ENCODE assay signal across 3 cellular contexts in the genomic region with DNA sequence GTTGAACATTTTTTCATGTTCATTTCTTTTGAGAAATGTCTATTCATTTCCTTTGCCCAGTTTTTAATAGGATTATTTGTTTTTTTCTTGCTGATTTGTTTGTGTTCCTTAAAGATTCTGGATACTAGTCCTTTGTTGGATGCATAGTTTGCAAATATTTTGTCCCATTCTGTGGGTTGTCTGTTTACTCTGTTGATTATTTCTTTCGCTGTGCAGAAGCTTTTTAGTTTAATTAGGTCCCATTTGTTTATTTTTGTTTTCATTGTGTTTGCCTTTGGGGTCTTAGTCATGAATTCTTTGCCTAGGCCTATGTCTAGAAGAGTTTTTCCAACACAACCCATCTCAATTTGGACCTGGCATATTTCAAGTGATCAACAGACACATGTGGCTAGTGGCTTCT.
"Had no signal": no experiment of that assay in that cellular context is flagged by ENCODE, and none has a peak within 500 bp of the region (broad histone marks: within the 10 kb centered on the region; RNA-seq: fewer than 3 reads in every experiment).

No MANE protein-coding gene starts in this region.

- ATAC-seq: GM12878 had no signal

- DNase-seq: GDM1, GF-D8 had no signal

- H3K4me3 ChIP-seq: GM12878 had no signal
